Comparison of ENCODE assay signal across 26 cellular contexts in genomic region chr12:124475295-124476010, GRCh38.
DNase-seq lines count a peak whose midpoint lies in the region; ATAC-seq and TF ChIP-seq lines count a peak whose summit lies in the region.
"Had no signal": no experiment of that assay in that cellular context is flagged by ENCODE, and none has a peak within 500 bp of the region (broad histone marks: within the 10 kb centered on the region; RNA-seq: fewer than 3 reads in every experiment).

No MANE protein-coding gene starts in this region.

- no peak for TF ChIP-seq CTCF in heart right ventricle (IDR thresholded peaks at IDR 0.05)
- TF ChIP-seq CTCF in ovary (IDR thresholded peaks at IDR 0.05): no peak

- peak overlapping the region; percentile 16 for H3K18ac ChIP-seq in neuronal stem cell (ENCODE audit: low read length)

- H2BK120ac ChIP-seq in neuronal stem cell (ENCODE audit: low read depth, low read length): no peak overlapping the region

- H3K27me3 ChIP-seq in heart right ventricle: no peaks in the 10 kb centered on the region
- H3K27me3 ChIP-seq in neuronal stem cell (ENCODE audit: control insufficient read depth in 3 of 3, insufficient read depth in 3 of 3, low read depth in 1 of 3, low read length in 3 of 3): no peaks in the 10 kb centered on the region
- H3K27me3 ChIP-seq in ovary: no peaks in the 10 kb centered on the region
- H3K27me3 ChIP-seq: tibial artery had no signal

- no peak overlapping the region for H3K23ac ChIP-seq in neuronal stem cell (ENCODE audit: low read depth, low read length, poor library complexity)

- H3K36me3 ChIP-seq in heart right ventricle (peaks cover 0 to 88% (median 50%) of the 10 kb centered on the region in 9 donors), neuronal stem cell (replicated peaks in 1 of 2; ENCODE audit: control insufficient read depth in 2 of 2, insufficient read depth in 2 of 2, low read length in 2 of 2) (peaks cover 35 to 73% of the 10 kb centered on the region in 2 donors), ovary (no peaks in the 10 kb centered on the region)

- H2AK5ac ChIP-seq in neuronal stem cell (ENCODE audit: low read depth, low read length): no peak overlapping the region

- ATAC-seq in Right ventricle myocardium inferior (peak; percentile 66), heart right ventricle (peak in 7 of 8 donors; percentile 25 to 63 (median 45)), GM21390 (IDR thresholded peaks at IDR 0.05; ENCODE audit: unreplicated experiment) (no peak)
- ATAC-seq: activated CD4-positive, alpha-beta T cell treated with anti-CD3 and anti-CD28 coated beads for 36 hours; activated CD8-positive, alpha-beta T cell treated with anti-CD3 and anti-CD28 coated beads, Interleukin-2, amount 10 ng/mL, durations not matched to agents 7 days and 5 days; activated naive CD4-positive, alpha-beta T cell treated with anti-CD3 and anti-CD28 coated beads, Interleukin-2, amount 50 U/mL, for 72 hours; SK-N-SH treated with all-trans-retinoic acid at 6 μM for 48 hours had no signal

- no peak overlapping the region for H3K4ac ChIP-seq in neuronal stem cell (ENCODE audit: low read length)

- peaks cover 5 to 49% (median 21%) of the 10 kb centered on the region in 9 donors for H3K4me1 ChIP-seq in heart right ventricle
- peaks cover 0 to 16% of the 10 kb centered on the region in 2 donors for H3K4me1 ChIP-seq in neuronal stem cell (ENCODE audit: control insufficient read depth in 2 of 2, insufficient read depth in 1 of 2, low read depth in 1 of 2, low read length in 2 of 2)
- peaks cover 4% of the 10 kb centered on the region for H3K4me1 ChIP-seq in ovary (ENCODE audit: insufficient read depth)
- H3K4me1 ChIP-seq: parathyroid adenoma had no signal

- peak; percentile 68 for DNase-seq in Right ventricle myocardium inferior (ENCODE audit: missing footprints)
- no peak for DNase-seq in cardiac septum (ENCODE audit: low spot score)
- peak in 1 of 2 donors; percentile 49 for DNase-seq in heart right ventricle
- no peak for DNase-seq in neuronal stem cell (ENCODE audit: low spot score)
- no peak for DNase-seq in GM19240 (ENCODE audit: insufficient read length, low spot score)
- DNase-seq in ovary: no peak
- DNase-seq in COLO829 (ENCODE audit: low spot score): no peak
- DNase-seq: 8988T; activated CD4-positive, alpha-beta T cell treated with anti-CD3 and anti-CD28 coated beads for 36 hours; activated CD8-positive, alpha-beta T cell treated with anti-CD3 and anti-CD28 coated beads, Interleukin-2, amount 10 ng/mL, durations not matched to agents 7 days and 5 days; AML-193; CD8-positive, alpha-beta memory T cell; dermis blood vessel endothelial cell; DMS153; H9; IMR-90; NCI-H1105 treated with DMSO at 0.1 percent for 48 hours; NCI-H2029; NCI-H226; NCI-H748 treated with DMSO at 0.1 percent for 48 hours; T-helper 2 cell; tibial artery had no signal

- no peak overlapping the region for H3K4me3 ChIP-seq in heart right ventricle
- H3K4me3 ChIP-seq in neuronal stem cell (ENCODE audit: low read length in 2 of 2): no peak overlapping the region
- no peak overlapping the region for H3K4me3 ChIP-seq in ovary
- H3K4me3 ChIP-seq: tibial artery had no signal

- peaks cover 0 to 16% (median 0%) of the 10 kb centered on the region in 11 donors for H3K9me3 ChIP-seq in heart right ventricle
- H3K9me3 ChIP-seq in neuronal stem cell (replicated peaks in 1 of 2; ENCODE audit: control insufficient read depth in 2 of 2, insufficient read depth in 1 of 2, low read depth in 1 of 2, low read length in 2 of 2): peaks cover 18 to 34% of the 10 kb centered on the region in 2 donors
- H3K9me3 ChIP-seq in ovary: no peaks in the 10 kb centered on the region
- H3K9me3 ChIP-seq: tibial artery had no signal

- H4K91ac ChIP-seq in neuronal stem cell (ENCODE audit: low read depth, low read length, poor library complexity): no peak overlapping the region

- no peak overlapping the region for H2AFZ ChIP-seq in neuronal stem cell (ENCODE audit: low read length)
- H2AFZ ChIP-seq: parathyroid adenoma had no signal

- no peak overlapping the region for H3K14ac ChIP-seq in neuronal stem cell (ENCODE audit: low read length)

- no peak overlapping the region for H2BK5ac ChIP-seq in neuronal stem cell (ENCODE audit: low read length)

- TF ChIP-seq EP300 in ovary (IDR thresholded peaks at IDR 0.05): no peak

- no peak for TF ChIP-seq POLR2A in ovary (IDR thresholded peaks at IDR 0.05)

- intact Hi-C loops in Right ventricle myocardium inferior (cut with DNase I) (no loop called here), cardiac septum (cut with DNase I) (loop anchor here (2.0 kb wide), 1 partner anchor 19 kb away; no protein-coding TSS in a partner anchor), heart right ventricle (cut with DNase I) (loop anchor here in 1 of 10 donors (5.0 kb wide), 1 partner anchor 42 kb away; no protein-coding TSS in a partner anchor), ovary (cut with DNase I) (no loop called here)

- no peak overlapping the region for H2BK15ac ChIP-seq in neuronal stem cell (ENCODE audit: low read length)

- no peak overlapping the region for H3K9ac ChIP-seq in neuronal stem cell (ENCODE audit: low read depth, low read length, poor library complexity)
- H3K9ac ChIP-seq: parathyroid adenoma had no signal

- H4K8ac ChIP-seq in neuronal stem cell (ENCODE audit: low read depth, low read length): no peak overlapping the region

- 72 to 82% methylated on average over 14 of the region's 14 CpGs for WGBS in heart right ventricle, 2 donors
- WGBS in neuronal stem cell (ENCODE audit: extremely low coverage in 2 of 2, insufficient read length in 2 of 2, insufficient replicate concordance in 1 of 2), 2 donors: no CpG with 5 or more reads among the region's 14 CpGs
- WGBS in ovary, 3 donors: 74 to 85% (median 82%) methylated on average over 14 of the region's 14 CpGs

- H3K79me1 ChIP-seq in neuronal stem cell (ENCODE audit: low read depth, low read length): peaks cover 9% of the 10 kb centered on the region

- no peak overlapping the region for H3K4me2 ChIP-seq in neuronal stem cell (ENCODE audit: insufficient read depth, low read length, poor library complexity, severe bottlenecking)

- H3K27ac ChIP-seq in heart right ventricle (peak overlapping the region in 9 of 10 donors; percentile 17 to 76 (median 54)), neuronal stem cell (replicated peaks; ENCODE audit: low read length) (no peak overlapping the region), ovary (no peak overlapping the region)
- H3K27ac ChIP-seq: parathyroid adenoma, tibial artery had no signal

- H2BK12ac ChIP-seq in neuronal stem cell (ENCODE audit: low read length): no peak overlapping the region

Comparison
In these comparisons a context has a peak if more than half of its experiments do, and no peak if none do; other contexts are left out.
1. H3K27ac ChIP-seq: peak in heart right ventricle (9 of 10); none in neuronal stem cell (single experiment) and ovary (0 of 2).